ENCODE assay signal across 9 cellular contexts in the genomic region with DNA sequence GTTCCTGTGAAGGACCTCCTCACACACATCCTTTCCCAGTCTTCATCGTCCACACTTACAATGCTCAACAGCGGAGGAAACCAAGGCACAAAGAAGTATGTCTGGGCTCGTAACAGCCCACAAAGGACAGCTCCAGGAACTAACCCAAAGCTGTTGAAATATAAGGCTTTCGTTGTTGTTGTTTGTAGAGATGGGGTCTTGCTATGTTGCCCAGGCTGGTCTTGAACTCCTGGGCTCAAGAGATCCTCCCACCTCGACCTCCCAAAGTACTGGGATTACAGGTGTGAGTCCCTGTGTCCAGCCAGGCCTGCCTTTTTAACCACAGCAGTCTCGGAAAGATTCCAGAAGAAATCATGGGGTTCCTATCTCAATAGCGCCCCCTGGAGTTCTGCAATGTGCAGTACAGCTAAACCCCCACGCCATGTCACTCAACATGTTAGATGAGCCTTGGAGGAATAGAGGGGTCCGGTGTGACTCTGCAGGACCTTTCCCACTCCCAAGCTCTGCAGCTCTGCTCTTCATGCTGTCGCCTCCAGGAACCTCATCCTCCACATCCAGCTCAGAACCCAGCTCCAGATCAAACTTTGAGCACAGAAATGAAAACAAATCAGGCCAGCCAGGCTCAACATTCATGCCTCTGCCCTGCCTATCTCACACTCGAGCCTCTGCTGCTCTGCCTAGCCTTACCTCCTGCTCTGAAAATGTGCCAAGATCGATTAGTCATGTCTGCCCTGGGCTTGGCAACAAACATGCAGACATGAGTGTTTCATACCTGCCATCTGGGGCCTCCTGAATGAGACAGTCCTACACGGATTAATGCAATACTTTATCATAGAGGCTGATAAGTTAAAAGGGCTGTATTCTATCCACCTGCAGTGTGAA. TPM values are rescaled to one million over a fixed set of nuclear protein-coding genes. Genes with fewer than 3 reads are reported as not detected.
A peak's percentile ranks its signal among the peaks of the same experiment; 100 is the strongest.
DNase-seq lines count a peak whose midpoint lies in the region; ATAC-seq and TF ChIP-seq lines count a peak whose summit lies in the region.
"Had no signal": no experiment of that assay in that cellular context is flagged by ENCODE, and none has a peak within 500 bp of the region (broad histone marks: within the 10 kb centered on the region; RNA-seq: fewer than 3 reads in every experiment).

No MANE protein-coding gene starts in this region.

- no peak overlapping the region for H3K9ac ChIP-seq in Karpas-422 (ENCODE audit: low read length)
- H3K9ac ChIP-seq in SU-DHL-6 (ENCODE audit: low read length) = no peak overlapping the region

- H4K20me1 ChIP-seq in Karpas-422 (ENCODE audit: insufficient read depth, low read depth, low read length) = no peaks in the 10 kb centered on the region
- H4K20me1 ChIP-seq in SU-DHL-6 (ENCODE audit: low read depth, low read length) = no peaks in the 10 kb centered on the region

- no peak for TF ChIP-seq POLR2A in prostate gland (IDR thresholded peaks at IDR 0.05)

- H3K9me3 ChIP-seq in Karpas-422 (ENCODE audit: low read length) (no peaks in the 10 kb centered on the region), SU-DHL-6 (ENCODE audit: insufficient read depth, low read length) (no peaks in the 10 kb centered on the region), prostate gland (no peaks in the 10 kb centered on the region)

- H3K79me2 ChIP-seq in Karpas-422 (ENCODE audit: low read length) = no peaks in the 10 kb centered on the region
- no peaks in the 10 kb centered on the region for H3K79me2 ChIP-seq in SU-DHL-6 (ENCODE audit: insufficient read depth, low read length)

- no peak overlapping the region for H3K4me2 ChIP-seq in Karpas-422 (ENCODE audit: low read depth, low read length, poor library complexity, severe bottlenecking)
- H3K4me2 ChIP-seq in SU-DHL-6 (ENCODE audit: low read depth, low read length, poor library complexity, severe bottlenecking) = no peak overlapping the region

- H3K4me1 ChIP-seq in Karpas-422 (ENCODE audit: low read length) (peaks cover 8% of the 10 kb centered on the region), prostate gland (replicated peaks) (no peaks in the 10 kb centered on the region)

- H3K27me3 ChIP-seq in Karpas-422 (ENCODE audit: low read length) (no peaks in the 10 kb centered on the region), SU-DHL-6 (ENCODE audit: low read length) (no peaks in the 10 kb centered on the region), prostate gland (replicated peaks; ENCODE audit: insufficient read depth) (no peaks in the 10 kb centered on the region)

- H3K9me2 ChIP-seq in Karpas-422 (replicated peaks; ENCODE audit: insufficient read depth, low read length) (no peaks in the 10 kb centered on the region), SU-DHL-6 (replicated peaks; ENCODE audit: insufficient read depth, low read length) (no peaks in the 10 kb centered on the region)

- ATAC-seq in HG03045 (IDR thresholded peaks at IDR 0.05; ENCODE audit: unreplicated experiment) = no peak

- H2AFZ ChIP-seq in Karpas-422 (ENCODE audit: low read length) (no peak overlapping the region), SU-DHL-6 (ENCODE audit: low read depth, low read length, severe bottlenecking) (peak overlapping the region; percentile 43)

- H3K4me3 ChIP-seq in Karpas-422 (ENCODE audit: low read length) = no peak overlapping the region
- no peak overlapping the region for H3K4me3 ChIP-seq in SU-DHL-6 (ENCODE audit: insufficient read depth, low read length, poor library complexity, severe bottlenecking)
- no peak overlapping the region for H3K4me3 ChIP-seq in prostate gland

- WGBS in prostate gland = 61% methylated on average over 13 of the region's 13 CpGs

- H3F3A ChIP-seq in SU-DHL-6 (ENCODE audit: insufficient read depth) = no peaks in the 10 kb centered on the region

- H3K36me3 ChIP-seq in Karpas-422 (ENCODE audit: insufficient read depth, low read length) = no peaks in the 10 kb centered on the region
- no peaks in the 10 kb centered on the region for H3K36me3 ChIP-seq in SU-DHL-6 (ENCODE audit: low read length)
- H3K36me3 ChIP-seq in prostate gland = no peaks in the 10 kb centered on the region

- intact Hi-C loops in prostate gland (cut with DNase I) = loop anchor here (10.0 kb wide), 1 partner anchor 152 kb away; a partner anchor contains a TSS

- H3K27ac ChIP-seq in Karpas-422 (ENCODE audit: low read length) = no peak overlapping the region
- no peak overlapping the region for H3K27ac ChIP-seq in SU-DHL-6 (ENCODE audit: low read depth, low read length)
- H3K27ac ChIP-seq in prostate gland = no peak overlapping the region

- TF ChIP-seq CTCF in SU-DHL-6 (IDR thresholded peaks at IDR 0.05; ENCODE audit: insufficient read depth, low read length, poor library complexity, severe bottlenecking) (peak; percentile 83), prostate gland (IDR thresholded peaks at IDR 0.05) (peak; percentile 53 to 89 (median 76))

- peak; percentile 2 for DNase-seq in DMS79 treated with DMSO at 0.1 percent for 48 hours (lab: John Stamatoyannopoulos, UW)
- no peak for DNase-seq in DMS79 (lab: John Stamatoyannopoulos, UW)
- peak; percentile 82 for DNase-seq in Karpas-422
- peak; percentile 63 for DNase-seq in epidermal melanocyte (ENCODE audit: insufficient read length, low spot score)
- peak; percentile 32 for DNase-seq in prostate gland (ENCODE audit: low spot score)
- DNase-seq in NCI-H2227 treated with DMSO at 0.1 percent for 48 hours (lab: John Stamatoyannopoulos, UW) = no peak

RNA-seq across cellular contexts. Expression of a gene that starts 7.5 kb away (rescaled TPM):
- 2.6 and 5.9 TPM in 2 replicates for total RNA-seq in Karpas-422 (2014; rRNA removed; shearing (Covaris generic); ENCODE audit: low replicate concordance)
- 10 to 100 TPM; 11.0 to 27.3 TPM for total RNA-seq in prostate gland

RNA-seq across cellular contexts. Expression of a gene that starts 59.2 kb away (rescaled TPM):
- total RNA-seq in Karpas-422 (2014; rRNA removed; shearing (Covaris generic); ENCODE audit: low replicate concordance) = not detected in 2 replicates
- total RNA-seq in prostate gland = not detected
- total RNA-seq: activated CD8-positive, alpha-beta memory T cell treated with anti-CD3 and anti-CD28 coated beads for 36 hours had no signal

Comparison
In these comparisons a context has a peak if more than half of its experiments do, and no peak if none do; other contexts are left out.
1. DNase-seq: peak in DMS79 treated with DMSO at 0.1 percent for 48 hours (single experiment), Karpas-422 (single experiment), epidermal melanocyte (single experiment) and prostate gland (single experiment); none in DMS79 (single experiment) and NCI-H2227 treated with DMSO at 0.1 percent for 48 hours (single experiment).